In genomic region chrX:11351375-11352295, GRCh38 we compare ENCODE assay signal across 9 cellular contexts. TPM values are rescaled to one million over a fixed set of nuclear protein-coding genes. Genes with fewer than 3 reads are reported as not detected.
DNase-seq lines count a peak whose midpoint lies in the region; ATAC-seq and TF ChIP-seq lines count a peak whose summit lies in the region.
"Had no signal": no experiment of that assay in that cellular context is flagged by ENCODE, and none has a peak within 500 bp of the region (broad histone marks: within the 10 kb centered on the region; RNA-seq: fewer than 3 reads in every experiment).

No MANE protein-coding gene starts in this region.

- H3K27me3 ChIP-seq in IMR-90 (ENCODE audit: control insufficient read depth, insufficient read depth, low read length) (no peaks in the 10 kb centered on the region), fibroblast of lung (ENCODE audit: control insufficient read depth, insufficient read depth, low read length) (no peaks in the 10 kb centered on the region)
- H3K27me3 ChIP-seq in effector memory CD4-positive, alpha-beta T cell (replicated peaks; ENCODE audit: control insufficient read depth, insufficient read depth, low read length, poor library complexity, severe bottlenecking) = no peaks in the 10 kb centered on the region

- H2BK120ac ChIP-seq in IMR-90 (ENCODE audit: low read depth, low read length) = peak overlapping the region; percentile 2; the same call in 1 of the 2 replicates

- H3K27ac ChIP-seq in IMR-90 (ENCODE audit: insufficient read depth, low read length) = peak overlapping the region; percentile 2; the same call in 1 of the 2 replicates
- peak overlapping the region; percentile 77 for H3K27ac ChIP-seq in fibroblast of lung (ENCODE audit: insufficient read depth, low read length)
- H3K27ac ChIP-seq in effector memory CD4-positive, alpha-beta T cell (ENCODE audit: insufficient read depth, low read length, poor library complexity, severe bottlenecking) = no peak overlapping the region

- no peak overlapping the region for H2AK5ac ChIP-seq in IMR-90 (ENCODE audit: low read depth, low read length)

- H3K14ac ChIP-seq in IMR-90 (replicated peaks; ENCODE audit: low read depth, low read length) = 0 out of 2 replicates have a peak overlapping the region, but pooled peaks have one; percentile 45

- WGBS in IMR-90 (ENCODE audit: extremely low coverage in 2 of 2, insufficient read length in 1 of 2), 2 experiments = no CpG with 5 or more reads among the region's 11 CpGs

- H2BK5ac ChIP-seq in IMR-90 (ENCODE audit: low read depth, low read length, poor library complexity, severe bottlenecking) = no peak overlapping the region

- no peaks in the 10 kb centered on the region for H3K4me1 Mint-ChIP-seq in endothelial cell (ENCODE audit: unreplicated experiment)

- TF ChIP-seq RAD21 in IMR-90 (IDR thresholded peaks at IDR 0.05; ENCODE audit: low read length) = no peak

- peak overlapping the region in 1 of 2 experiments; percentile 3; a peak in 1 of 4 replicates for H4K8ac ChIP-seq in IMR-90 (ENCODE audit: low read depth in 2 of 2, low read length in 2 of 2)

- no peaks in the 10 kb centered on the region for H3K36me3 Mint-ChIP-seq in endothelial cell (ENCODE audit: low read depth, unreplicated experiment)

- H3K4ac ChIP-seq in IMR-90 (ENCODE audit: low read depth, low read length) = peak overlapping the region; percentile 56

- peak overlapping the region; percentile 58; the same call in 1 of the 2 replicates for H2BK20ac ChIP-seq in IMR-90 (ENCODE audit: low read depth, low read length)

- H4K20me1 ChIP-seq in IMR-90 (ENCODE audit: insufficient read depth, low read length) (no peaks in the 10 kb centered on the region), fibroblast of lung (ENCODE audit: control insufficient read depth, extremely low read depth, insufficient read depth, low read length) (no peaks in the 10 kb centered on the region)

- H4K5ac ChIP-seq in IMR-90 (ENCODE audit: low read depth, low read length) = no peak overlapping the region

- H3K36me3 ChIP-seq in IMR-90 (ENCODE audit: control insufficient read depth, insufficient read depth, low read length) (no peaks in the 10 kb centered on the region), fibroblast of lung (ENCODE audit: control insufficient read depth, insufficient read depth, low read length) (no peaks in the 10 kb centered on the region)
- H3K36me3 ChIP-seq in effector memory CD4-positive, alpha-beta T cell (ENCODE audit: control insufficient read depth, insufficient read depth, low read length) = no peaks in the 10 kb centered on the region

- intact Hi-C loops in IMR-90 (cut with micrococcal nuclease) = no loop called here

- DNase-seq in IMR-90 (peak; percentile 84), fibroblast of lung (ENCODE audit: low read depth in 2 of 2) (peak; percentile 77 to 91), smooth muscle cell of the brain vasculature (ENCODE audit: low read depth, low spot score) (peak; percentile 57), endothelial cell (ENCODE audit: low spot score) (no peak), COLO668 (lab: John Stamatoyannopoulos, UW; ENCODE audit: unreplicated experiment) (no peak)
- no peak for DNase-seq in effector memory CD4-positive, alpha-beta T cell

- TF ChIP-seq CTCF in IMR-90 (conservative IDR thresholded peaks at IDR 0.05; ENCODE audit: low read depth, low read length) (no peak), fibroblast of lung (conservative IDR thresholded peaks at IDR 0.05 in 1 of 2, IDR thresholded peaks at IDR 0.05 in 1 of 2; ENCODE audit: low read depth in 1 of 2, low read length in 2 of 2) (no peak), endothelial cell (IDR thresholded peaks at IDR 0.05; ENCODE audit: unreplicated experiment) (no peak)

- in situ Hi-C loops in IMR-90 (cut with MboI; ENCODE audit: low sequenced_read_pairs) = no loop called here

- H4K91ac ChIP-seq in IMR-90 (ENCODE audit: insufficient read depth, low read depth, low read length) = 0 out of 2 replicates have a peak overlapping the region, but pooled peaks have one; percentile 7

- H3K27ac Mint-ChIP-seq in endothelial cell (ENCODE audit: unreplicated experiment) = no peak overlapping the region

- H3K9me3 ChIP-seq in IMR-90 (ENCODE audit: control insufficient read depth, insufficient read depth, low read length) (no peaks in the 10 kb centered on the region; the same call in 1 of the 2 replicates), fibroblast of lung (ENCODE audit: control insufficient read depth, insufficient read depth, low read depth, low read length) (no peaks in the 10 kb centered on the region)
- no peaks in the 10 kb centered on the region for H3K9me3 ChIP-seq in effector memory CD4-positive, alpha-beta T cell (ENCODE audit: control insufficient read depth, low read length)

- H3K9me1 ChIP-seq in IMR-90 (ENCODE audit: insufficient read depth, low read length) = peaks cover 4% of the 10 kb centered on the region

- H2AFZ ChIP-seq in IMR-90 (replicated peaks; ENCODE audit: low read length, poor library complexity) = peak overlapping the region; percentile 74
- no peak overlapping the region for H2AFZ ChIP-seq in fibroblast of lung (ENCODE audit: low read length)

- dilution Hi-C loops in IMR-90 (cut with HindIII; ENCODE audit: low sequenced_read_pairs, unreplicated experiment) = no loop called here

- no peak for TF ChIP-seq POLR2A in IMR-90 (IDR thresholded peaks at IDR 0.05; ENCODE audit: low read depth, low read length)

- H3K18ac ChIP-seq in IMR-90 (ENCODE audit: low read depth, low read length) = no peak overlapping the region

- H3K9ac ChIP-seq in IMR-90 (ENCODE audit: low read depth, low read length) (no peak overlapping the region), fibroblast of lung (ENCODE audit: insufficient read depth, low read length) (no peak overlapping the region)

- no peaks in the 10 kb centered on the region for H3K27me3 Mint-ChIP-seq in endothelial cell (ENCODE audit: unreplicated experiment)

- H3K4me3 ChIP-seq in IMR-90 (ENCODE audit: insufficient read depth, low read depth, low read length) (no peak overlapping the region), fibroblast of lung (replicated peaks in 1 of 4; ENCODE audit: control extremely low read depth in 1 of 4, insufficient read depth in 1 of 4, low read depth in 3 of 4, low read length in 4 of 4) (no peak overlapping the region)
- no peak overlapping the region for H3K4me3 ChIP-seq in effector memory CD4-positive, alpha-beta T cell (ENCODE audit: insufficient read depth, low read depth, low read length, poor library complexity, severe bottlenecking)

- H2BK15ac ChIP-seq in IMR-90 (ENCODE audit: low read depth, low read length) = peak overlapping the region; percentile 48; the same call in 1 of the 3 replicates

- no peaks in the 10 kb centered on the region for H3K9me3 Mint-ChIP-seq in endothelial cell (ENCODE audit: unreplicated experiment)

- no peak overlapping the region for H3K4me3 Mint-ChIP-seq in endothelial cell (ENCODE audit: unreplicated experiment)

- no peak overlapping the region for H3K23ac ChIP-seq in IMR-90 (ENCODE audit: low read depth, low read length)

- CTCF ChIA-PET in IMR-90 (lab: Yijun Ruan, JAX) = no interaction called here

- no peaks in the 10 kb centered on the region for H3K79me2 ChIP-seq in fibroblast of lung (ENCODE audit: control insufficient read depth, insufficient read depth, low read length)

- peaks cover 3% of the 10 kb centered on the region; the same call in 1 of the 2 replicates for H3K4me1 ChIP-seq in IMR-90 (ENCODE audit: control insufficient read depth, insufficient read depth, low read length)
- peaks cover 8% of the 10 kb centered on the region for H3K4me1 ChIP-seq in fibroblast of lung (ENCODE audit: control insufficient read depth, extremely low read depth, insufficient read depth, low read length)
- H3K4me1 ChIP-seq in effector memory CD4-positive, alpha-beta T cell (ENCODE audit: control insufficient read depth, insufficient read depth, low read length, poor library complexity, severe bottlenecking) = no peaks in the 10 kb centered on the region

- H3K56ac ChIP-seq in IMR-90 (ENCODE audit: extremely low read depth, insufficient read depth, low read length) = no peak overlapping the region

- no peak overlapping the region for H2AK9ac ChIP-seq in IMR-90 (replicated peaks; ENCODE audit: low read depth, low read length, poor library complexity)

- H3K79me1 ChIP-seq in IMR-90 (ENCODE audit: low read depth in 1 of 2, low read length in 2 of 2) = no peaks in the 10 kb centered on the region

- no TSS peak for BruUV-seq in IMR-90 (replicated peaks; lab: Mats Ljungman, UMichigan)

- H3K4me2 ChIP-seq in IMR-90 (ENCODE audit: low read depth, low read length) (no peak overlapping the region), fibroblast of lung (ENCODE audit: extremely low read depth, insufficient read depth, low read length) (peak overlapping the region; percentile 6)

- POLR2A ChIA-PET in IMR-90 (lab: Charles Lee; ENCODE audit: unreplicated experiment) = no interaction called here

- ATAC-seq in GM18873 (IDR thresholded peaks at IDR 0.05; ENCODE audit: low FRiP score, unreplicated experiment) (peak; percentile 31), IMR-90 (ENCODE audit: low read depth) (peak; percentile 60), GM21786 (IDR thresholded peaks at IDR 0.05; ENCODE audit: unreplicated experiment) (no peak)
- ATAC-seq: Panc1 had no signal

TF ChIP-seq in IMR-90, 13 proteins besides CTCF, POLR2A, EP300 and RAD21 (continues in another document):
- TF ChIP-seq NFE2L2 (IDR thresholded peaks at IDR 0.05; ENCODE audit: low read depth, low read length) (no peak), SMC3 (IDR thresholded peaks at IDR 0.05; ENCODE audit: low read depth, low read length) (no peak), MXI1 (IDR thresholded peaks at IDR 0.05; ENCODE audit: borderline replicate concordance, low read depth, low read length) (no peak), RFX5 (IDR thresholded peaks at IDR 0.05; ENCODE audit: low read depth, low read length) (no peak), BHLHE40 (IDR thresholded peaks at IDR 0.05; ENCODE audit: low read depth, low read length) (no peak), FOS (IDR thresholded peaks at IDR 0.05; ENCODE audit: low read depth, low read length) (no peak), MAZ (IDR thresholded peaks at IDR 0.05; ENCODE audit: borderline replicate concordance, low read depth, low read length) (no peak), RCOR1 (IDR thresholded peaks at IDR 0.05; ENCODE audit: insufficient replicate concordance, low read length) (no peak)

RNA-seq across cellular contexts. Expression of gene AMELX, which starts 58.4 kb away (rescaled TPM):
- not detected in 2 replicates for total RNA-seq in IMR-90 (2012; rRNA removed)
- polyA plus RNA-seq in IMR-90 (2012; rRNA removed) = not detected in 2 replicates
- not detected in 2 replicates for polyA plus RNA-seq in IMR-90 (2012; cell fraction: cytosol; rRNA removed)
- not detected in 2 replicates for polyA plus RNA-seq in IMR-90 (2012; cell fraction: nucleus; rRNA removed; ENCODE audit: low replicate concordance)
- not detected in 2 replicates for total RNA-seq in fibroblast of lung
- not detected in 2 replicates for polyA plus RNA-seq in fibroblast of lung
- polyA plus RNA-seq in fibroblast of lung (2012) = not detected in 2 replicates
- not detected in 2 replicates for polyA minus RNA-seq in fibroblast of lung (ENCODE audit: low replicate concordance)
- total RNA-seq in endothelial cell (ENCODE audit: unreplicated experiment) = not detected

Comparison
In these comparisons a context has a peak if more than half of its experiments do, and no peak if none do; other contexts are left out.
1. DNase-seq: peak in IMR-90 (single experiment), fibroblast of lung (2 of 2) and smooth muscle cell of the brain vasculature (single experiment); none in endothelial cell (single experiment), COLO668 (single experiment) and effector memory CD4-positive, alpha-beta T cell (0 of 3).